16 cellular contexts compared by ENCODE assay signal in the genomic region with DNA sequence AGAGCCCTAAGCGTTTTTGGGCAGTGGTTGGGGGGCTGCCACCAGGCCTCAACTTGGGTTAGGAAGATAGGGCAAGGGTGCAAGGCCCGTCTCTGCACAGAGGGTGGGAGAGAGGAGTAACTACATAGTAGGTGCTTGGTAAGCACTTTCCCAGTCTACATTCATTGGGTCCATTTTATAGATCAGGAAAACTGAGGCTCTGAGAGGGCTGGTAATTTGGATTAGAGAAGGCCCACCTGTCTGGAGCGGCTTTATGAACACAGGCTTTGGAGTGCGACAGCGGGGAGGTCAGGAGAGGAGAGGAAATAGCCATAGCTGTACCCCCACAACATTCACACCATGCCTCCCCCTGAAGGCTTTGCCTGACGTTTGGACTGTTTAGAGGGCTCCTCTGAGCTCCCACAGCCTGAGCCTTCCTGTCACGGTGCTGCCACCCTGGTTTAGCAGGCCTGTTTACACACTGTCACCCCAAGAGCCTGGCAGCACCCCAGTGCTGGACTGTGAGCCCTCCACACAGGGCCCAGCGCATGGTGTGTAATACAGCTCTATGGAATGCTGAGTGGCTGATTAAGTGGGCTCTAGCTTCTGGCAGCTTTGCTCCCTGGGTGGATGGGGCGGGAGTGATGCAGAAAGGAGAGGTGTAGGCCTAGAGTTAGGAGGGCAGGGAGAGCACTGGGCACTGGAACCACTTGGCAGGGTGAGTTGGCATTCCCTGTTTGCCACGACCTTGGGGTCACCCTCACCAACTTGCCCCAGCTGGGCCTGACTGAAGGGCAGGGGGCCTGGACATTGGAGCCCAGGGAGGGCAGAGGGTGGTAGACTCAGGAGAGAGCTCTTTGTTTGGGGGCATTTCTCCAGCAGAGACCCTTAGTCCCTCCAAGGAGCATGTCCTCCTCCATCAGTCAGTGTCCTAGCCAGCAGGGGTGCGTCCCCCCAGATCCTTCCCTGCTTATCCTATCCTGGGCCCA.
DNase-seq lines count a peak whose midpoint lies in the region; ATAC-seq and TF ChIP-seq lines count a peak whose summit lies in the region.
"Had no signal": no experiment of that assay in that cellular context is flagged by ENCODE, and none has a peak within 500 bp of the region (broad histone marks: within the 10 kb centered on the region; RNA-seq: fewer than 3 reads in every experiment).

No MANE protein-coding gene starts in this region.

- H3K36me3 ChIP-seq in KOPT-K1 (ENCODE audit: insufficient read depth, low read length) (peaks cover 6% of the 10 kb centered on the region; the same call in 1 of the 2 replicates), heart right ventricle (no peaks in the 10 kb centered on the region)
- H3K36me3 ChIP-seq: pancreas, thoracic aorta had no signal

- H3K27ac ChIP-seq in CD4-positive, alpha-beta T cell (ENCODE audit: low read depth, low read length): peak overlapping the region; percentile 7
- H3K27ac ChIP-seq in KOPT-K1 (ENCODE audit: low read depth, low read length, poor library complexity, severe bottlenecking): peak overlapping the region; percentile 96
- peak overlapping the region; percentile 44 to 93 (median 85) for H3K27ac ChIP-seq in heart right ventricle
- H3K27ac ChIP-seq: pancreas, PC-9, thoracic aorta, WERI-Rb-1 had no signal

- H3K4me3 ChIP-seq in heart right ventricle: no peak overlapping the region
- H3K4me3 ChIP-seq: pancreas, PC-9, thoracic aorta had no signal

- no peak for DNase-seq in CD4-positive, alpha-beta T cell
- DNase-seq in heart right ventricle (peak; percentile 68 to 75), progenitor cell of endocrine pancreas (ENCODE audit: low spot score, unreplicated experiment) (no peak), GM20000 (ENCODE audit: low spot score) (no peak)
- DNase-seq in effector CD4-positive, alpha-beta T cell: no peak
- DNase-seq: activated naive CD4-positive, alpha-beta T cell treated with anti-CD3 and anti-CD28 coated beads for 36 hours; CD4-positive, alpha-beta memory T cell; effector memory CD4-positive, alpha-beta T cell; NCI-H1105; NCI-H446; pancreas; WERI-Rb-1 had no signal

- CTCF ChIA-PET in CD4-positive, alpha-beta T cell (lab: Charles Lee): no interaction called here

- H3K27ac Mint-ChIP-seq in CD4-positive, alpha-beta T cell: peak overlapping the region; percentile 95
- peak overlapping the region; percentile 59 for H3K27ac Mint-ChIP-seq in progenitor cell of endocrine pancreas
- H3K27ac Mint-ChIP-seq: activated naive CD4-positive, alpha-beta T cell treated with anti-CD3 and anti-CD28 coated beads for 36 hours had no signal

- no peaks in the 10 kb centered on the region for H3K27me3 ChIP-seq in CD4-positive, alpha-beta T cell (ENCODE audit: control insufficient read depth, insufficient read depth, low read length)
- H3K27me3 ChIP-seq in heart right ventricle: no peaks in the 10 kb centered on the region
- H3K27me3 ChIP-seq: pancreas had no signal

- H3K27me3 Mint-ChIP-seq in CD4-positive, alpha-beta T cell: no peaks in the 10 kb centered on the region
- no peaks in the 10 kb centered on the region for H3K27me3 Mint-ChIP-seq in progenitor cell of endocrine pancreas
- H3K27me3 Mint-ChIP-seq: CD4-positive, alpha-beta memory T cell had no signal

- peak overlapping the region; percentile 7 for H3K4me3 Mint-ChIP-seq in CD4-positive, alpha-beta T cell
- no peak overlapping the region for H3K4me3 Mint-ChIP-seq in progenitor cell of endocrine pancreas (ENCODE audit: low read depth)
- H3K4me3 Mint-ChIP-seq: activated naive CD4-positive, alpha-beta T cell treated with anti-CD3 and anti-CD28 coated beads for 36 hours had no signal

- ATAC-seq in CD4-positive, alpha-beta T cell (ENCODE audit: poor library complexity): no peak
- ATAC-seq in heart right ventricle (peak; percentile 12 to 82 (median 58)), GM18502 (IDR thresholded peaks at IDR 0.05; ENCODE audit: poor library complexity, unreplicated experiment) (no peak)
- ATAC-seq: pancreas had no signal

- intact Hi-C loops in CD4-positive, alpha-beta T cell (cut with DNase I, micrococcal nuclease): loop anchor here (5.0 to 10.0 kb wide), 3 partner anchors 37 to 280 kb away; a partner anchor contains a TSS
- intact Hi-C loops in heart right ventricle (cut with DNase I): loop anchor here in 2 of 10 donors (5.0 kb wide), 1 partner anchor 73 kb away; a partner anchor contains a TSS

- peaks cover 8 to 97% (median 57%) of the 10 kb centered on the region in 9 donors for H3K4me1 ChIP-seq in heart right ventricle

- 59 to 73% methylated on average over 11 of the region's 11 CpGs for WGBS in heart right ventricle, 2 donors

- H3K9me3 Mint-ChIP-seq in CD4-positive, alpha-beta T cell: no peaks in the 10 kb centered on the region
- no peaks in the 10 kb centered on the region for H3K9me3 Mint-ChIP-seq in progenitor cell of endocrine pancreas (ENCODE audit: low read depth)
- H3K9me3 Mint-ChIP-seq: activated naive CD4-positive, alpha-beta T cell treated with anti-CD3 and anti-CD28 coated beads for 36 hours; CD4-positive, alpha-beta memory T cell had no signal

- no peaks in the 10 kb centered on the region for H3K9me3 ChIP-seq in CD4-positive, alpha-beta T cell (ENCODE audit: control insufficient read depth, low read length)
- no peaks in the 10 kb centered on the region for H3K9me3 ChIP-seq in KOPT-K1 (ENCODE audit: insufficient read depth, low read length, poor library complexity, severe bottlenecking)
- no peaks in the 10 kb centered on the region for H3K9me3 ChIP-seq in heart right ventricle
- H3K9me3 ChIP-seq: pancreas, thoracic aorta had no signal

- peaks cover 89% of the 10 kb centered on the region for H3K4me1 Mint-ChIP-seq in CD4-positive, alpha-beta T cell (ENCODE audit: low read depth)
- H3K4me1 Mint-ChIP-seq in progenitor cell of endocrine pancreas (ENCODE audit: low read depth): peaks cover 27% of the 10 kb centered on the region

- no peaks in the 10 kb centered on the region for H3K36me3 Mint-ChIP-seq in CD4-positive, alpha-beta T cell (ENCODE audit: low read depth)
- peaks cover 1% of the 10 kb centered on the region for H3K36me3 Mint-ChIP-seq in progenitor cell of endocrine pancreas (ENCODE audit: insufficient read depth)

- POLR2A ChIA-PET in CD4-positive, alpha-beta T cell (lab: Charles Lee): interaction anchor here (1.4 kb wide), 1 partner anchor 15 kb away, joined by 4 read pairs; no protein-coding TSS in a partner anchor

- no peak for TF ChIP-seq CTCF in CD4-positive, alpha-beta T cell (IDR thresholded peaks at IDR 0.05)
- no peak for TF ChIP-seq CTCF in heart right ventricle (IDR thresholded peaks at IDR 0.05)
- TF ChIP-seq CTCF in progenitor cell of endocrine pancreas (IDR thresholded peaks at IDR 0.05; ENCODE audit: unreplicated experiment): no peak
- TF ChIP-seq CTCF in GM20000 (IDR thresholded peaks at IDR 0.05; ENCODE audit: extremely low read depth, missing control alignments): no peak

Comparison
In these comparisons a context has a peak if more than half of its experiments do, and no peak if none do; other contexts are left out.
1. ATAC-seq: peak in heart right ventricle (8 of 8); none in CD4-positive, alpha-beta T cell (single experiment) and GM18502 (single experiment).
2. DNase-seq: peak in heart right ventricle (2 of 2); none in CD4-positive, alpha-beta T cell (0 of 10), progenitor cell of endocrine pancreas (single experiment), GM20000 (single experiment) and effector CD4-positive, alpha-beta T cell (single experiment).
3. H3K27ac ChIP-seq: peak in every context shown above with its lines; median percentile 96 in KOPT-K1; 85 in heart right ventricle; 7 in CD4-positive, alpha-beta T cell.